Comparison of ENCODE assay signal across 8 cellular contexts in genomic region chr6:161038229-161039003, GRCh38. TPM values are rescaled to one million over a fixed set of nuclear protein-coding genes. Genes with fewer than 3 reads are reported as not detected.
A peak's percentile ranks its signal among the peaks of the same experiment; 100 is the strongest.
DNase-seq lines count a peak whose midpoint lies in the region; ATAC-seq, FAIRE-seq and TF ChIP-seq lines count a peak whose summit lies in the region.
"Had no signal": no experiment of that assay in that cellular context is flagged by ENCODE, and none has a peak within 500 bp of the region (broad histone marks: within the 10 kb centered on the region; RNA-seq: fewer than 3 reads in every experiment).

No MANE protein-coding gene starts in this region.

- WGBS in right cardiac atrium = 46% methylated on average over 3 of the region's 3 CpGs
- 84 to 85% methylated on average over 3 of the region's 3 CpGs for WGBS in thyroid gland, 2 donors
- 95% methylated on average over 3 of the region's 3 CpGs for WGBS in HepG2 (ENCODE audit: low lambda C conversion rate)

- in situ Hi-C loops in HepG2 (cut with HindIII; ENCODE audit: extremely low pct_ligation_motif_present, low pct_unique_long_range_greater_than_20kb) = no loop called here

- BruUV-seq in HepG2 (replicated peaks; lab: Mats Ljungman, UMichigan) = no TSS peak

- no peaks in the 10 kb centered on the region for H3K9me3 ChIP-seq in right cardiac atrium (ENCODE audit: control insufficient read depth, low read length)
- H3K9me3 ChIP-seq in thyroid gland = no peaks in the 10 kb centered on the region
- H3K9me3 ChIP-seq in HepG2 (ENCODE audit: low read length) = no peaks in the 10 kb centered on the region

- H3K4me1 ChIP-seq in right cardiac atrium (ENCODE audit: control insufficient read depth, insufficient read depth, low read length) (peaks cover 1% of the 10 kb centered on the region), thyroid gland (no peaks in the 10 kb centered on the region), HepG2 (ENCODE audit: insufficient read depth, low read length) (0 out of 2 replicates have a peak, but pooled peaks cover 4% of the 10 kb centered on the region)
- H3K4me1 ChIP-seq: parathyroid adenoma had no signal

- POLR2A ChIA-PET in HepG2 (lab: Yijun Ruan, JAX) = no interaction called here

- FAIRE-seq in D721Med (lab: Jason Lieb, UNC) (no peak), HepG2 (lab: Jason Lieb, UNC) (no peak)

- TF ChIP-seq POLR2A in thyroid gland (IDR thresholded peaks at IDR 0.05) = no peak
- TF ChIP-seq POLR2A in HepG2 (IDR thresholded peaks at IDR 0.05; ENCODE audit: insufficient read depth in 1 of 2, low read depth in 2 of 2, low read length in 2 of 2) = no peak

- H3K27ac ChIP-seq in right cardiac atrium (ENCODE audit: low read length) (peak overlapping the region; percentile 33), thyroid gland (no peak overlapping the region), HepG2 (ENCODE audit: extremely low read length, insufficient read depth, low read length) (no peak overlapping the region)
- H3K27ac ChIP-seq: parathyroid adenoma had no signal

- intact Hi-C loops in right cardiac atrium (cut with DNase I) = no loop called here
- intact Hi-C loops in thyroid gland (cut with DNase I) = no loop called here
- intact Hi-C loops in HepG2 (cut with micrococcal nuclease; ENCODE audit: unreplicated experiment) = no loop called here

- H3K27me3 ChIP-seq in right cardiac atrium (ENCODE audit: control insufficient read depth, insufficient read depth) = no peaks in the 10 kb centered on the region
- H3K27me3 ChIP-seq in thyroid gland = no peaks in the 10 kb centered on the region
- H3K27me3 ChIP-seq in HepG2 (ENCODE audit: control insufficient read depth in 1 of 2, insufficient read depth in 2 of 2, low read length in 2 of 2) = no peaks in the 10 kb centered on the region

- DNase-seq in SW480 (ENCODE audit: low spot score) (peak; percentile 71), right cardiac atrium (peak in 2 of 3 donors; percentile 33 to 52), thyroid gland (no peak), D721Med (ENCODE audit: insufficient read length, low spot score) (no peak), HepG2 (ENCODE audit: low spot score) (no peak)

- H3K79me2 ChIP-seq in HepG2 (ENCODE audit: insufficient read depth, low read length) = no peaks in the 10 kb centered on the region

- no peak overlapping the region for H3K9ac ChIP-seq in HepG2 (ENCODE audit: insufficient read depth, low read depth, low read length)
- H3K9ac ChIP-seq: parathyroid adenoma had no signal

- H3K36me3 ChIP-seq in thyroid gland (peaks cover 0 to 3% of the 10 kb centered on the region in 2 donors), HepG2 (replicated peaks in 1 of 2; ENCODE audit: control insufficient read depth in 1 of 2, insufficient read depth in 2 of 2, low read length in 2 of 2) (peaks cover 11 to 52% of the 10 kb centered on the region in 2 experiments)

- TF ChIP-seq CTCF in thyroid gland (IDR thresholded peaks at IDR 0.05) (no peak), D721Med (IDR thresholded peaks at IDR 0.05; ENCODE audit: insufficient read depth, missing control alignments) (no peak), HepG2 (CRISPR knock-in tag; IDR thresholded peaks at IDR 0.05) (no peak)

- H4K20me1 ChIP-seq in HepG2 (ENCODE audit: insufficient read depth, low read length) = no peaks in the 10 kb centered on the region

- H3K4me3 ChIP-seq in right cardiac atrium (ENCODE audit: low read length) (no peak overlapping the region), thyroid gland (replicated peaks in 1 of 3) (no peak overlapping the region), HepG2 (replicated peaks in 1 of 3; ENCODE audit: insufficient read depth in 1 of 3, low read depth in 2 of 3, low read length in 3 of 3) (no peak overlapping the region)

- no peak overlapping the region for H2AFZ ChIP-seq in HepG2 (ENCODE audit: low read length)
- H2AFZ ChIP-seq: parathyroid adenoma had no signal

- no peak for TF ChIP-seq EP300 in HepG2 (IDR thresholded peaks at IDR 0.05; ENCODE audit: low read depth in 2 of 2, low read length in 2 of 2)
- TF ChIP-seq EP300 in HepG2 (CRISPR knock-in tag; IDR thresholded peaks at IDR 0.05; ENCODE audit: borderline replicate concordance) = no peak

- no peak overlapping the region for H3K4me2 ChIP-seq in HepG2 (ENCODE audit: low read depth, low read length)

- no peak for TF ChIP-seq RAD21 in HepG2 (CRISPR knock-in tag; IDR thresholded peaks at IDR 0.05)

- ATAC-seq in GM18909 (IDR thresholded peaks at IDR 0.05; ENCODE audit: poor library complexity, unreplicated experiment) (peak; percentile 90), HG02870 (IDR thresholded peaks at IDR 0.05; ENCODE audit: unreplicated experiment) (peak; percentile 92), right cardiac atrium (peak; percentile 50 to 66), HepG2 (no peak)

- CTCF ChIA-PET in HepG2 (lab: Yijun Ruan, JAX; ENCODE audit: low intra/inter-chr PET ratio, low total read pairs) = no interaction called here

TF ChIP-seq in HepG2, 621 proteins besides CTCF, POLR2A, EP300 and RAD21:
- TF ChIP-seq SMARCE1 (IDR thresholded peaks at IDR 0.05; ENCODE audit: borderline replicate concordance) = no peak
- TF ChIP-seq ZNF451 (CRISPR knock-in tag; IDR thresholded peaks at IDR 0.05) = no peak
- TF ChIP-seq MIER2 (CRISPR knock-in tag; IDR thresholded peaks at IDR 0.05) = no peak
- TF ChIP-seq ZNF333 (CRISPR knock-in tag; IDR thresholded peaks at IDR 0.05; ENCODE audit: borderline replicate concordance) = no peak
- TF ChIP-seq ZBTB49 (CRISPR knock-in tag; IDR thresholded peaks at IDR 0.05; ENCODE audit: borderline replicate concordance) = no peak
- TF ChIP-seq NFRKB (IDR thresholded peaks at IDR 0.05) = no peak
- TF ChIP-seq ZNF512 (CRISPR knock-in tag; IDR thresholded peaks at IDR 0.05) = no peak
- no peak for TF ChIP-seq ZNF567 (CRISPR knock-in tag; IDR thresholded peaks at IDR 0.05; ENCODE audit: borderline replicate concordance)

RNA-seq across cellular contexts. Expression of gene MAP3K4, which starts 46.8 kb away (rescaled TPM):
- total RNA-seq in right cardiac atrium (10 to 100 TPM; 28.0 to 42.3 (median 33.7) TPM), thyroid gland (100 to 1,000 TPM in 1 of 4 donors, 10 to 100 TPM in 3; 34.9 to 113 (median 52.3) TPM), HepG2 (2016; rRNA removed; fragmentation: Illumina TruSeq; extraction: Trizol) (33.6 and 40.1 TPM in 2 replicates)
- polyA plus RNA-seq in right cardiac atrium (11.8 TPM), HepG2 (2011; rRNA removed) (12.9 and 15.4 TPM in 2 replicates)
- 66.8 and 68.7 TPM in 2 replicates for total RNA-seq in HepG2 (2016; cell fraction: cytosol; rRNA removed; fragmentation: Illumina TruSeq; extraction: Trizol; ENCODE audit: low read depth)
- total RNA-seq in HepG2 (2016; cell fraction: insoluble cytoplasmic fraction; rRNA removed; fragmentation: Illumina TruSeq; extraction: Trizol) = 37.5 and 40.8 TPM in 2 replicates
- 38.1 and 58.6 TPM in 2 replicates for total RNA-seq in HepG2 (2016; cell fraction: membrane; rRNA removed; fragmentation: Illumina TruSeq; extraction: Trizol)
- 50.7 and 54.4 TPM in 2 replicates for total RNA-seq in HepG2 (2016; cell fraction: nucleus; rRNA removed; fragmentation: Illumina TruSeq; extraction: Trizol)
- polyA plus RNA-seq in HepG2 (2011; cell fraction: cytosol; rRNA removed) = 6.9 and 9.0 TPM in 2 replicates
- polyA plus RNA-seq in HepG2 (2011; cell fraction: nucleus; rRNA removed) = 35.9 and 37.8 TPM in 2 replicates
- polyA plus RNA-seq in HepG2 (2012) = 16.6 and 19.8 TPM in 2 replicates
- polyA plus RNA-seq in HepG2 (2016; cell fraction: cytosol; fragmentation: Illumina TruSeq; extraction: Trizol; ENCODE audit: low read depth) = 1.1 TPM in 2 replicates
- polyA plus RNA-seq in HepG2 (2016; cell fraction: insoluble cytoplasmic fraction; fragmentation: Illumina TruSeq; extraction: Trizol; ENCODE audit: low read depth) = 25.1 and 26.7 TPM in 2 replicates
- polyA plus RNA-seq in HepG2 (2016; cell fraction: membrane; fragmentation: Illumina TruSeq; extraction: Trizol; ENCODE audit: low read depth) = 3.2 and 4.4 TPM in 2 replicates
- polyA plus RNA-seq in HepG2 (2016; cell fraction: nucleus; fragmentation: Illumina TruSeq; extraction: Trizol; ENCODE audit: insufficient read depth, low read depth) = 51.7 and 52.1 TPM in 2 replicates
- 16.6 and 30.1 TPM in 2 replicates for polyA minus RNA-seq in HepG2 (2011; rRNA and poly(A)+ RNA removed; ENCODE audit: low replicate concordance)
- polyA minus RNA-seq in HepG2 (2011; cell fraction: cytosol; rRNA and poly(A)+ RNA removed) = 16.9 and 18.6 TPM in 2 replicates
- polyA minus RNA-seq in HepG2 (2011; cell fraction: nucleus; rRNA and poly(A)+ RNA removed) = 94.5 and 105 TPM in 2 replicates

Comparison
In these comparisons a context has a peak if more than half of its experiments do, and no peak if none do; other contexts are left out.
1. DNase-seq: peak in SW480 (single experiment) and right cardiac atrium (2 of 3); none in thyroid gland (0 of 2), D721Med (single experiment) and HepG2 (single experiment).